11 cellular contexts compared by ENCODE assay signal in genomic region chr12:75850751-75851462, GRCh38.
A peak's percentile ranks its signal among the peaks of the same experiment; 100 is the strongest.
DNase-seq lines count a peak whose midpoint lies in the region; TF ChIP-seq lines count a peak whose summit lies in the region.
"Had no signal": no experiment of that assay in that cellular context is flagged by ENCODE, and none has a peak within 500 bp of the region (broad histone marks: within the 10 kb centered on the region; RNA-seq: fewer than 3 reads in every experiment).

No MANE protein-coding gene starts in this region.

- no peak for TF ChIP-seq CTCF in esophagus squamous epithelium (IDR thresholded peaks at IDR 0.05)

- intact Hi-C loops in esophagus squamous epithelium (cut with DNase I), result no loop called here

- TF ChIP-seq POLR2A in esophagus squamous epithelium (IDR thresholded peaks at IDR 0.05), result no peak

- no peak overlapping the region for H3K4me3 ChIP-seq in GM23248
- H3K4me3 ChIP-seq in esophagus squamous epithelium, result no peak overlapping the region
- no peak overlapping the region for H3K4me3 ChIP-seq in skeletal muscle satellite cell (ENCODE audit: low read length)
- H3K4me3 ChIP-seq: GM12878 had no signal

- H3K9me3 ChIP-seq in GM23248 (ENCODE audit: low read depth) (no peaks in the 10 kb centered on the region), esophagus squamous epithelium (no peaks in the 10 kb centered on the region), skeletal muscle satellite cell (replicated peaks; ENCODE audit: low read length) (no peaks in the 10 kb centered on the region)

- no peaks in the 10 kb centered on the region for H3K79me2 ChIP-seq in GM23248 (ENCODE audit: insufficient read depth)

- 39 to 40% methylated on average over 4 of the region's 4 CpGs for WGBS in GM23248 (ENCODE audit: low coverage in 1 of 2, low lambda C conversion rate in 2 of 2, missing lambda C conversion rate in 2 of 2), 2 experiments
- 13 to 20% methylated on average over 4 of the region's 4 CpGs for WGBS in esophagus squamous epithelium, 2 donors

- no peaks in the 10 kb centered on the region for H3K9me2 ChIP-seq in GM23248 (ENCODE audit: insufficient read depth)

- H3K27me3 ChIP-seq in GM23248 (replicated peaks; ENCODE audit: insufficient read depth), result no peaks in the 10 kb centered on the region
- H3K27me3 ChIP-seq in esophagus squamous epithelium, result no peaks in the 10 kb centered on the region
- H3K27me3 ChIP-seq in skeletal muscle satellite cell (ENCODE audit: control insufficient read depth, insufficient read depth, low read length), result no peaks in the 10 kb centered on the region

- H3K36me3 ChIP-seq in GM23248 (ENCODE audit: low read depth) (no peaks in the 10 kb centered on the region), esophagus squamous epithelium (no peaks in the 10 kb centered on the region), skeletal muscle satellite cell (ENCODE audit: insufficient read depth, low read length) (no peaks in the 10 kb centered on the region)

- no peak overlapping the region for H2AFZ ChIP-seq in GM23248

- H3K9ac ChIP-seq in GM23248 (no peak overlapping the region), skeletal muscle satellite cell (ENCODE audit: low read depth, low read length) (no peak overlapping the region)

- H3F3A ChIP-seq in GM23248 (ENCODE audit: insufficient read depth), result peaks cover 34% of the 10 kb centered on the region

- peak; percentile 73 for DNase-seq in GM23248
- peak; percentile 97 for DNase-seq in NCI-H69 (lab: John Stamatoyannopoulos, UW)
- DNase-seq in esophagus squamous epithelium (lab: John Stamatoyannopoulos, UW), result no peak
- no peak for DNase-seq in amygdala (lab: John Stamatoyannopoulos, UW)
- DNase-seq in T-helper 9 cell, result no peak
- DNase-seq in activated effector memory CD4-positive, alpha-beta T cell treated with Interleukin-2 at 50 U/mL for 16 hours, result no peak
- DNase-seq: activated CD4-positive, alpha-beta T cell treated with anti-CD3 and anti-CD28 coated beads for 1 hour; activated naive CD8-positive, alpha-beta T cell treated with anti-CD3 and anti-CD28 coated beads, Interleukin-2, amount 10 ng/mL, durations not matched to agents 7 days and 5 days; naive thymus-derived CD4-positive, alpha-beta T cell had no signal

- in situ Hi-C loops in GM23248 (cut with MboI), result no loop called here

- H3K4me2 ChIP-seq in GM23248 (ENCODE audit: unreplicated experiment) (no peak overlapping the region), skeletal muscle satellite cell (ENCODE audit: low read length) (peak overlapping the region; percentile 21)

- H3K4me1 ChIP-seq in GM23248 (ENCODE audit: insufficient read depth) (peaks cover 52% of the 10 kb centered on the region), esophagus squamous epithelium (peaks cover 25 to 73% (median 45%) of the 10 kb centered on the region in 3 donors), skeletal muscle satellite cell (ENCODE audit: control insufficient read depth, insufficient read depth, low read length) (peaks cover 31% of the 10 kb centered on the region)

- H4K20me1 ChIP-seq in GM23248 (ENCODE audit: insufficient read depth), result no peaks in the 10 kb centered on the region

- H3K27ac ChIP-seq in GM23248 (no peak overlapping the region), esophagus squamous epithelium (peak overlapping the region in 3 of 4 donors; percentile 36 to 54 (median 43))

Comparison
In these comparisons a context has a peak if more than half of its experiments do, and no peak if none do; other contexts are left out.
1. DNase-seq: peak in GM23248 (single experiment) and NCI-H69 (single experiment); none in esophagus squamous epithelium (single experiment), amygdala (0 of 56), T-helper 9 cell (single experiment) and activated effector memory CD4-positive, alpha-beta T cell treated with Interleukin-2 at 50 U/mL for 16 hours (single experiment).